ENCODE assay signal across 1 cellular context in the genomic region with DNA sequence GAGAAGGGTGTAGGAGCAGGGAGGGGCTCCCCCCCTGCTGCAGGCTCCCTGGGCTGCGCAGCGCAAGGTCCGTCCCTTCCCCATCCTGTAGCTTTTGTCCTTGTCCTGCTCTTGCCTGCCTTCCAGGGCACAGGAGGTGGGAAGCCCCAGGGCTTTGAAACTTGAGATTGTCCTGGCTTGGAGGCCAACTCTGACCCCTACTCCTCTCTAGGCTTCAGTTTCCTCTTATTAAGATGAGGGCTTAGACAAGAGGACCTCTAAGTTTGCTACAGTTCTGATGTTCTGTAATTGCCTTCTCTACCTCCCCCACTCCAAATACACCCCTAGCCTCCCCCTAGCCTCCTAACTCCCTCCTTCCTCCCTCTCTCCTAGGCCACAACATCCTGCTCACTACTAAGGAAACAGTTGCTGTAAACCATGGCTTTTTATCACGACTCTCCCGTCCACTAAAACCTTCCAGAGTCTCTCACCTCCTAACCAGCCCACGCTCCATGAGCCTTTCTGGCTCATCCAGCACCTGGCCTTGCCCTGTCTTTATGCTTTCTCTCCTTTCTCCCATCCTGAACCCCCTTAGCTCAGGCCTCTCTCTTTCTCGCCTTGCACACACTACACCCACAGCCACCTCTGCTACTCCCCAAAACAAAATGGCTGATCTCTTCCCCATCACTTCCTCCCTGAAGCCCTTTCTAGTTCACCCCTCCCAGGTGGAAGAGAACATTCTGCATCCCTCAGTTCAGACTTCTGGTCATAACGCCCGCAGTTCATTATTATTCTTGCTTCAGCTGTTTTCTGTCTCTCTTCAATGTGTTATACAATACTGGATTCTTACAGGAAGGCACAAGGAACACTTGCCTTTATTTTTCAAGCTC.
TF ChIP-seq lines count a peak whose summit lies in the region.

No MANE protein-coding gene starts in this region.

TF ChIP-seq in HepG2, 621 proteins besides CTCF, POLR2A, EP300 and RAD21 (continued from another document):
- TF ChIP-seq, protein P1, sequence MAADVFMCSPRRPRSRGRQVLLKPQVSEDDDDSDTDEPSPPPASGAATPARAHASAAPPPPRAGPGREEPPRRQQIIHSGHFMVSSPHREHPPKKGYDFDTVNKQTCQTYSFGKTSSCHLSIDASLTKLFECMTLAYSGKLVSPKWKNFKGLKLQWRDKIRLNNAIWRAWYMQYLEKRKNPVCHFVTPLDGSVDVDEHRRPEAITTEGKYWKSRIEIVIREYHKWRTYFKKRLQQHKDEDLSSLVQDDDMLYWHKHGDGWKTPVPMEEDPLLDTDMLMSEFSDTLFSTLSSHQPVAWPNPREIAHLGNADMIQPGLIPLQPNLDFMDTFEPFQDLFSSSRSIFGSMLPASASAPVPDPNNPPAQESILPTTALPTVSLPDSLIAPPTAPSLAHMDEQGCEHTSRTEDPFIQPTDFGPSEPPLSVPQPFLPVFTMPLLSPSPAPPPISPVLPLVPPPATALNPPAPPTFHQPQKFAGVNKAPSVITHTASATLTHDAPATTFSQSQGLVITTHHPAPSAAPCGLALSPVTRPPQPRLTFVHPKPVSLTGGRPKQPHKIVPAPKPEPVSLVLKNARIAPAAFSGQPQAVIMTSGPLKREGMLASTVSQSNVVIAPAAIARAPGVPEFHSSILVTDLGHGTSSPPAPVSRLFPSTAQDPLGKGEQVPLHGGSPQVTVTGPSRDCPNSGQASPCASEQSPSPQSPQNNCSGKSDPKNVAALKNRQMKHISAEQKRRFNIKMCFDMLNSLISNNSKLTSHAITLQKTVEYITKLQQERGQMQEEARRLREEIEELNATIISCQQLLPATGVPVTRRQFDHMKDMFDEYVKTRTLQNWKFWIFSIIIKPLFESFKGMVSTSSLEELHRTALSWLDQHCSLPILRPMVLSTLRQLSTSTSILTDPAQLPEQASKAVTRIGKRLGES (CRISPR knock-in tag; IDR thresholded peaks at IDR 0.05; ENCODE audit: borderline replicate concordance): no peak
